Comparison of ENCODE assay signal across 12 cellular contexts in the genomic region with DNA sequence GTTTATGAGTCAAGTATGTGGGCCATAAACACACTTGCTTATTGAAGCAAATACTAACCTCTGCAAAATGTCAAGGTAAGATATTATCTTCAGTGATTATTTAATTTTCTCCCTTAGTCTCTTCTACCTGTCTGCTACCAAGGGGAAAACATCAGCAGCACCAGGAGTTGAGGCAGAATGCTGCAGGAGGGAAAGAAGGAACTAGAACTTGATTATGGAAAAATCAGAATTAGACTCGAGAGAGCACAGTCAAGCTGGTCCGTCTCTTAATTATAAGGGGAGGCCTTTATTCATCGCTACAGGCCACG. TPM values are rescaled to one million over a fixed set of nuclear protein-coding genes. Genes with fewer than 3 reads are reported as not detected.
"Had no signal": no experiment of that assay in that cellular context is flagged by ENCODE, and none has a peak within 500 bp of the region (broad histone marks: within the 10 kb centered on the region; RNA-seq: fewer than 3 reads in every experiment).

No MANE protein-coding gene starts in this region.

- H3K4me3 ChIP-seq: ascending aorta, lower lobe of right lung, pancreas, psoas muscle, right atrium auricular region, upper lobe of left lung had no signal

- H3K27ac Mint-ChIP-seq: activated naive CD4-positive, alpha-beta T cell treated with anti-CD3 and anti-CD28 coated beads, Interleukin-2, amount 50 U/mL, for 72 hours had no signal

- H3K4me1 ChIP-seq: lower lobe of right lung, psoas muscle had no signal

- H3K36me3 Mint-ChIP-seq: naive thymus-derived CD8-positive, alpha-beta T cell had no signal

- H3K4me3 Mint-ChIP-seq: naive thymus-derived CD8-positive, alpha-beta T cell had no signal

- DNase-seq: kidney, lower lobe of right lung had no signal

- H3K27ac ChIP-seq: ascending aorta, lower lobe of right lung, pancreas, psoas muscle, right atrium auricular region, upper lobe of left lung had no signal

- H3K27me3 ChIP-seq: ascending aorta, pancreas, right atrium auricular region, upper lobe of left lung had no signal

- H3K9me3 ChIP-seq: ascending aorta, lower lobe of right lung, pancreas, psoas muscle, right atrium auricular region, upper lobe of left lung had no signal

- H3K36me3 ChIP-seq: ascending aorta, lower lobe of right lung, pancreas, right atrium auricular region, upper lobe of left lung had no signal

- H3K9me3 Mint-ChIP-seq: naive thymus-derived CD8-positive, alpha-beta T cell had no signal

RNA-seq across cellular contexts. Expression of a gene that starts 39.8 kb away (rescaled TPM):
- total RNA-seq: activated naive CD4-positive, alpha-beta T cell treated with anti-CD3 and anti-CD28 coated beads, Interleukin-2, amount 50 U/mL, for 72 hours; ascending aorta; dermis microvascular lymphatic vessel endothelial cell; mesenteric fat pad; T-helper 2 cell treated with Interferon-gamma antibody and Interleukin-4, amounts not matched to agents 100 ng/mL and 5 ng/mL, for 36 hours had no signal
